Comparison of ENCODE assay signal across 1 cellular context in genomic region chr13:33453911-33454310, GRCh38.
TF ChIP-seq lines count a peak whose summit lies in the region.

No MANE protein-coding gene starts in this region.

TF ChIP-seq in endothelial cell of umbilical vein, 7 proteins besides CTCF, POLR2A, EP300 and RAD21:
- TF ChIP-seq GATA2 (IDR thresholded peaks at IDR 0.05; ENCODE audit: insufficient read depth, insufficient read length, low read depth, low read length) (no peak), EZH2 (IDR thresholded peaks at IDR 0.05; ENCODE audit: borderline replicate concordance, low read depth, low read length, severe bottlenecking) (no peak), JUN (IDR thresholded peaks at IDR 0.05; ENCODE audit: borderline replicate concordance, insufficient read depth, insufficient read length, low read depth) (no peak), FOS (IDR thresholded peaks at IDR 0.05; ENCODE audit: borderline replicate concordance, insufficient read depth, low read length) (no peak), POLR2AphosphoS5 (IDR thresholded peaks at IDR 0.05; ENCODE audit: insufficient read depth, low read depth, low read length) (no peak), MYC (IDR thresholded peaks at IDR 0.05; ENCODE audit: low read depth, low read length) (no peak), MAX (IDR thresholded peaks at IDR 0.05; ENCODE audit: insufficient read depth, insufficient read length) (no peak)
